Comparison of ENCODE assay signal across 8 cellular contexts in genomic region chr3:42804113-42804830, GRCh38. TPM values are rescaled to one million over a fixed set of nuclear protein-coding genes. Genes with fewer than 3 reads are reported as not detected.
DNase-seq lines count a peak whose midpoint lies in the region; ATAC-seq and TF ChIP-seq lines count a peak whose summit lies in the region.

TSS of gene HIGD1A (minus strand) at chr3:42804490. CDS start at chr3:42794253, 10,237 bp downstream.

- peak within 1 kb of the TSS; percentile 95 for H2AFZ ChIP-seq in fibroblast of lung (ENCODE audit: low read length)

- no peaks in the 10 kb centered on the region for H3K36me3 ChIP-seq in fibroblast of lung (ENCODE audit: control insufficient read depth, insufficient read depth, low read length)

- H3K9ac ChIP-seq in fibroblast of lung (ENCODE audit: insufficient read depth, low read length) = peak within 1 kb of the TSS; percentile 80

- peaks cover 3% of the 10 kb centered on the region for H3K27me3 Mint-ChIP-seq in activated T-helper 17 cell treated with anti-CD3 and anti-CD28 coated beads, Interleukin-2, amount 50 U/mL, for 72 hours
- peaks cover 0 to 10% (median 4%) of the 10 kb centered on the region in 5 donors for H3K27me3 Mint-ChIP-seq in naive thymus-derived CD8-positive, alpha-beta T cell

- H3K4me3 ChIP-seq in LNCaP clone FGC (ENCODE audit: low read depth, low read length) (peak within 1 kb of the TSS; percentile 68), fibroblast of lung (replicated peaks in 1 of 4; ENCODE audit: control extremely low read depth in 1 of 4, insufficient read depth in 1 of 4, low read depth in 3 of 4, low read length in 4 of 4) (peak within 1 kb of the TSS; percentile 60 to 96 (median 80))

- peak within 1 kb of the TSS; percentile 98 for H3K4me3 Mint-ChIP-seq in activated T-helper 17 cell treated with anti-CD3 and anti-CD28 coated beads, Interleukin-2, amount 50 U/mL, for 72 hours
- H3K4me3 Mint-ChIP-seq in naive thymus-derived CD8-positive, alpha-beta T cell = peak within 1 kb of the TSS; percentile 90 to 98 (median 97)

- peak; percentile 100 for ATAC-seq in activated T-helper 17 cell treated with anti-CD3 and anti-CD28 coated beads, Interleukin-2, amount 50 U/mL, for 72 hours (replicated peaks)
- peak; percentile 98 for ATAC-seq in naive thymus-derived CD8-positive, alpha-beta T cell

- POLR2A ChIA-PET in RWPE1 (lab: Yijun Ruan, JAX; ENCODE audit: low non-redundant PET) = interaction anchor here (0.6 to 1.7 kb wide), 3 partner anchors 25 to 221 kb away, joined by 3 to 4 read pairs (median 3); no protein-coding TSS in a partner anchor
- POLR2A ChIA-PET in naive thymus-derived CD8-positive, alpha-beta T cell (lab: Charles Lee) = interaction anchor here (0.6 to 1.5 kb wide), 3 partner anchors 32 to 232 kb away, joined by 3 to 5 read pairs (median 3); no protein-coding TSS in a partner anchor

- no peaks in the 10 kb centered on the region for H3K9me3 ChIP-seq in fibroblast of lung (ENCODE audit: control insufficient read depth, insufficient read depth, low read depth, low read length)

- H3K4me2 ChIP-seq in fibroblast of lung (ENCODE audit: extremely low read depth, insufficient read depth, low read length) = peak within 1 kb of the TSS; percentile 92

- no peaks in the 10 kb centered on the region for H4K20me1 ChIP-seq in fibroblast of lung (ENCODE audit: control insufficient read depth, extremely low read depth, insufficient read depth, low read length)

- peaks cover 20% of the 10 kb centered on the region for H3K4me1 Mint-ChIP-seq in activated T-helper 17 cell treated with anti-CD3 and anti-CD28 coated beads, Interleukin-2, amount 50 U/mL, for 72 hours
- H3K4me1 Mint-ChIP-seq in naive thymus-derived CD8-positive, alpha-beta T cell = peaks cover 19 to 58% (median 50%) of the 10 kb centered on the region in 4 donors

- CTCF ChIA-PET in RWPE1 (lab: Yijun Ruan, JAX) = no interaction called here

- H3K9me3 Mint-ChIP-seq in activated T-helper 17 cell treated with anti-CD3 and anti-CD28 coated beads, Interleukin-2, amount 50 U/mL, for 72 hours = no peaks in the 10 kb centered on the region
- H3K9me3 Mint-ChIP-seq in naive thymus-derived CD8-positive, alpha-beta T cell = no peaks in the 10 kb centered on the region

- H3K27me3 ChIP-seq in fibroblast of lung (ENCODE audit: control insufficient read depth, insufficient read depth, low read length) = peaks cover 2% of the 10 kb centered on the region

- H3K27ac ChIP-seq in RWPE1 = peak within 1 kb of the TSS; percentile 91
- peak within 1 kb of the TSS; percentile 93 for H3K27ac ChIP-seq in fibroblast of lung (ENCODE audit: insufficient read depth, low read length)

- H3K27ac Mint-ChIP-seq in activated T-helper 17 cell treated with anti-CD3 and anti-CD28 coated beads, Interleukin-2, amount 50 U/mL, for 72 hours = peak within 1 kb of the TSS; percentile 98
- peak within 1 kb of the TSS; percentile 88 to 98 (median 96) for H3K27ac Mint-ChIP-seq in naive thymus-derived CD8-positive, alpha-beta T cell

- no peaks in the 10 kb centered on the region for H3K4me1 ChIP-seq in fibroblast of lung (ENCODE audit: control insufficient read depth, extremely low read depth, insufficient read depth, low read length)

- H3K36me3 Mint-ChIP-seq in activated T-helper 17 cell treated with anti-CD3 and anti-CD28 coated beads, Interleukin-2, amount 50 U/mL, for 72 hours (ENCODE audit: low read depth) = peaks cover 25% of the 10 kb centered on the region
- H3K36me3 Mint-ChIP-seq in naive thymus-derived CD8-positive, alpha-beta T cell = peaks cover 0 to 3% (median 0%) of the 10 kb centered on the region in 3 donors

- H3K79me2 ChIP-seq in fibroblast of lung (ENCODE audit: control insufficient read depth, insufficient read depth, low read length) = peaks cover 33% of the 10 kb centered on the region

- DNase-seq in Daoy (ENCODE audit: low read depth) = peak; percentile 96
- peak; percentile 74 for DNase-seq in GOT3 (lab: John Stamatoyannopoulos, UW)
- peak; percentile 73 for DNase-seq in LNCaP clone FGC (ENCODE audit: low read depth)
- DNase-seq in RWPE1 (ENCODE audit: low spot score) = peak; percentile 97
- peak; percentile 94 to 95 for DNase-seq in fibroblast of lung (ENCODE audit: low read depth in 2 of 2)
- peak; percentile 86 to 95 (median 90) for DNase-seq in naive thymus-derived CD8-positive, alpha-beta T cell
- peak; percentile 85 to 92 (median 88) for DNase-seq in stimulated activated naive CD4-positive, alpha-beta T cell (lab: John Stamatoyannopoulos, UW)

- TF ChIP-seq CTCF in LNCaP clone FGC (IDR thresholded peaks at IDR 0.05; ENCODE audit: control insufficient read depth, extremely low read depth, insufficient read depth) = no peak
- no peak for TF ChIP-seq CTCF in RWPE1 (conservative IDR thresholded peaks at IDR 0.05; ENCODE audit: low read depth)
- no peak for TF ChIP-seq CTCF in fibroblast of lung (conservative IDR thresholded peaks at IDR 0.05 in 1 of 2, IDR thresholded peaks at IDR 0.05 in 1 of 2; ENCODE audit: low read depth in 1 of 2, low read length in 2 of 2)

RNA-seq across cellular contexts. Expression of gene HIGD1A, which starts in this region (rescaled TPM):
- total RNA-seq in Daoy (2014; rRNA removed; shearing (Covaris generic)) = 183 and 256 TPM in 2 replicates
- total RNA-seq in activated T-helper 17 cell treated with anti-CD3 and anti-CD28 coated beads, Interleukin-2, amount 50 U/mL, for 72 hours = 10 to 100 TPM; 46.4 to 84.4 TPM
- total RNA-seq in fibroblast of lung = 98.6 and 121 TPM in 2 replicates
- polyA plus RNA-seq in fibroblast of lung = 245 and 257 TPM in 2 replicates
- 135 and 146 TPM in 2 replicates for polyA plus RNA-seq in fibroblast of lung (2012)
- polyA minus RNA-seq in fibroblast of lung (ENCODE audit: low replicate concordance) = 3.8 and 4.3 TPM in 2 replicates
- total RNA-seq in naive thymus-derived CD8-positive, alpha-beta T cell = 10 to 100 TPM; 23.0 to 26.5 TPM
- 10 to 100 TPM; 70.8 to 88.3 (median 80.7) TPM for polyA plus RNA-seq in naive thymus-derived CD8-positive, alpha-beta T cell

Comparison
In these comparisons a context has a peak if more than half of its experiments do, and no peak if none do; other contexts are left out.
1. Peak in every context shown above with its lines: DNase-seq, ATAC-seq, H3K4me3 ChIP-seq and H3K27ac ChIP-seq.